1 cellular context compared by ENCODE assay signal in the genomic region with DNA sequence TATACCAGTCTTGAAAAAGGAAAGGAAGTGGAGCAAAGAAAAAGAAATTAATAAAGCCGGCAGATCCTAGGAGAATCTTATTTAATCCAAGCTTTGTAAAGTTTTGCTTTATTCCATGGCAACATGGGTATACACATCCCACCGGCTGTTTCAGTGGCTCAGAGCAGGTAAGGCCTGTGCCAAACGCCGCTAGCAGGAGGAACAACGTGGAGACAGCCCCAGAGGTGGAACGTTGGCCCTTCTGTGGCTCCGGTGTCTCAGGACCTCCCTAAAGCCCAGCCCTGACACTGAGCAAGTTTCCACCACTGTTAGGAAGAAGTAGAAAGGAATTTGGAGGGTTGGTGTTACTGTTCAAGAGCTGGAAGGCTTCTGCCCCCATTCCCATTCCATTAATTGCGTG.
TF ChIP-seq lines count a peak whose summit lies in the region.

No MANE protein-coding gene starts in this region.

TF ChIP-seq in IMR-90, 13 proteins besides CTCF, POLR2A, EP300 and RAD21 (continued from another document):
- TF ChIP-seq, protein P1, sequence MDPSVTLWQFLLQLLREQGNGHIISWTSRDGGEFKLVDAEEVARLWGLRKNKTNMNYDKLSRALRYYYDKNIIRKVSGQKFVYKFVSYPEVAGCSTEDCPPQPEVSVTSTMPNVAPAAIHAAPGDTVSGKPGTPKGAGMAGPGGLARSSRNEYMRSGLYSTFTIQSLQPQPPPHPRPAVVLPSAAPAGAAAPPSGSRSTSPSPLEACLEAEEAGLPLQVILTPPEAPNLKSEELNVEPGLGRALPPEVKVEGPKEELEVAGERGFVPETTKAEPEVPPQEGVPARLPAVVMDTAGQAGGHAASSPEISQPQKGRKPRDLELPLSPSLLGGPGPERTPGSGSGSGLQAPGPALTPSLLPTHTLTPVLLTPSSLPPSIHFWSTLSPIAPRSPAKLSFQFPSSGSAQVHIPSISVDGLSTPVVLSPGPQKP (IDR thresholded peaks at IDR 0.05; ENCODE audit: borderline replicate concordance, low read depth, low read length), result no peak
- TF ChIP-seq SMC3 (IDR thresholded peaks at IDR 0.05; ENCODE audit: low read depth, low read length), result no peak
